ENCODE assay signal across 17 cellular contexts in the genomic region with DNA sequence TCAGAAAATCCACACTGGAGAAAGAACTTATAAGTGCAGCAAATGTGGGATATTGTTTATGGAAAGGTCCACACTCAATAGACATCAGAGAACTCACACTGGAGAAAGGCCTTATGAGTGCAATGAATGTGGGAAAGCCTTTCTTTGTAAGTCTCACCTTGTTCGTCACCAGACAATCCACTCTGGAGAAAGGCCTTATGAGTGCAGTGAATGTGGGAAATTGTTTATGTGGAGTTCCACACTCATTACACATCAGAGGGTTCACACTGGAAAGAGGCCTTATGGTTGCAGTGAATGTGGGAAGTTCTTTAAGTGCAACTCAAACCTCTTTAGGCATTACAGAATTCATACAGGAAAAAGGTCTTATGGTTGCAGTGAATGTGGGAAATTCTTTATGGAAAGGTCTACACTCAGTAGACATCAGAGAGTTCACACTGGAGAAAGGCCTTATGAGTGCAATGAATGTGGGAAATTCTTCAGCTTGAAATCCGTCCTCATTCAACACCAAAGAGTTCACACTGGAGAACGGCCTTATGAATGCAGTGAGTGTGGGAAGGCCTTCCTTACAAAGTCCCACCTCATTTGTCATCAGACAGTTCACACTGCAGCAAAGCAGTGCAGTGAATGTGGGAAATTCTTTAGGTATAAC. TPM values are rescaled to one million over a fixed set of nuclear protein-coding genes. Genes with fewer than 3 reads are reported as not detected.
DNase-seq lines count a peak whose midpoint lies in the region; ATAC-seq, FAIRE-seq and TF ChIP-seq lines count a peak whose summit lies in the region.
"Had no signal": no experiment of that assay in that cellular context is flagged by ENCODE, and none has a peak within 500 bp of the region (broad histone marks: within the 10 kb centered on the region; RNA-seq: fewer than 3 reads in every experiment).

No MANE protein-coding gene starts in this region.

- no peaks in the 10 kb centered on the region for H3K9me2 ChIP-seq in OCI-LY7 (ENCODE audit: insufficient read depth, low read length)

- FAIRE-seq in GM12891 (lab: Jason Lieb, UNC) = peak; percentile 67
- FAIRE-seq in K562 (lab: Jason Lieb, UNC) = no peak
- FAIRE-seq: D721Med had no signal

- TSS peak; percentile 55 for BruUV-seq in OCI-LY7 (replicated peaks; lab: Mats Ljungman, UMichigan)
- no TSS peak for BruUV-seq in K562 (replicated peaks; lab: Mats Ljungman, UMichigan)

- peaks cover 49% of the 10 kb centered on the region for H3K36me3 ChIP-seq in OCI-LY7 (ENCODE audit: insufficient read depth, low read length)
- no peaks in the 10 kb centered on the region for H3K36me3 ChIP-seq in K562 (ENCODE audit: control insufficient read depth, insufficient read depth, low read length)
- H3K36me3 ChIP-seq in subcutaneous abdominal adipose tissue (ENCODE audit: control insufficient read depth in 5 of 5, insufficient read depth in 5 of 5, low read length in 5 of 5) = peaks cover 16 to 45% (median 33%) of the 10 kb centered on the region in 5 donors

- H3K79me2 ChIP-seq in OCI-LY7 (ENCODE audit: insufficient read depth, low read depth, low read length) (no peaks in the 10 kb centered on the region), K562 (ENCODE audit: control insufficient read depth, insufficient read depth, low read length) (no peaks in the 10 kb centered on the region)

- in situ Hi-C loops in K562 (cut with MboI) = no loop called here

- TF ChIP-seq RAD21 in K562 (CRISPR knock-in tag; conservative IDR thresholded peaks at IDR 0.05 in 1 of 2, IDR thresholded peaks at IDR 0.05 in 1 of 2) = no peak

- DNase-seq in GM12891 (ENCODE audit: insufficient read length, low spot score) (no peak), OCI-LY7 (ENCODE audit: low spot score) (no peak), K562 (ENCODE audit: extremely low read depth in 1 of 4, low spot score in 3 of 4) (no peak), NCI-H748 (lab: John Stamatoyannopoulos, UW; ENCODE audit: unreplicated experiment) (no peak), DMS 273 treated with DMSO at 0.1 percent for 48 hours (lab: John Stamatoyannopoulos, UW) (no peak)
- DNase-seq: Caco-2; CD4-positive, alpha-beta T cell; DMS153; DMS79; GDM1; HFFc6 had no signal

- TF ChIP-seq CTCF in OCI-LY7 (conservative IDR thresholded peaks at IDR 0.05; ENCODE audit: low read length) (no peak), K562 (IDR thresholded peaks at IDR 0.05 in 2 of 3, conservative IDR thresholded peaks at IDR 0.05 in 1 of 3; ENCODE audit: insufficient read depth in 2 of 3, low read depth in 1 of 3, low read length in 3 of 3) (no peak)

- TF ChIP-seq POLR2A in GM12891 (IDR thresholded peaks at IDR 0.05; ENCODE audit: low read depth, low read length) = no peak
- no peak for TF ChIP-seq POLR2A in K562 (conservative IDR thresholded peaks at IDR 0.05)

- H3K9me1 ChIP-seq in K562 (ENCODE audit: control insufficient read depth, insufficient read depth, low read length) = no peaks in the 10 kb centered on the region

- H4K20me1 ChIP-seq in OCI-LY7 (ENCODE audit: insufficient read depth, low read length) (no peaks in the 10 kb centered on the region), K562 (replicated peaks; ENCODE audit: control insufficient read depth, insufficient read depth, low read length) (no peaks in the 10 kb centered on the region)

- 5% methylated on average over 3 of the region's 3 CpGs for WGBS in K562 (ENCODE audit: insufficient coverage, low coverage, missing lambda C conversion rate)

- H3K27me3 ChIP-seq in K562 (ENCODE audit: control insufficient read depth in 2 of 2, insufficient read depth in 2 of 2, low read length in 2 of 2) (no peaks in the 10 kb centered on the region), subcutaneous abdominal adipose tissue (ENCODE audit: control insufficient read depth in 5 of 5, insufficient read depth in 4 of 5, low read length in 5 of 5) (peaks cover 0 to 7% (median 0%) of the 10 kb centered on the region in 5 donors)

- H3K9ac ChIP-seq in K562 (ENCODE audit: insufficient read depth in 1 of 2, low read depth in 2 of 2, low read length in 2 of 2) (no peak overlapping the region), subcutaneous abdominal adipose tissue (ENCODE audit: low read length in 5 of 5) (peak overlapping the region in 1 of 5 donors; percentile 75)
- H3K9ac ChIP-seq: KMS-11 had no signal

- CTCF ChIA-PET in OCI-LY7 (lab: Charles Lee; ENCODE audit: unreplicated experiment) = no interaction called here
- CTCF ChIA-PET in K562 (lab: Yijun Ruan, JAX; ENCODE audit: low intra/inter-chr PET ratio) = no interaction called here

- ATAC-seq in K562 (no peak), HG03378 (IDR thresholded peaks at IDR 0.05; ENCODE audit: unreplicated experiment) (no peak)

- intact Hi-C loops in OCI-LY7 (cut with micrococcal nuclease; ENCODE audit: unreplicated experiment) (no loop called here), K562 (cut with micrococcal nuclease) (no loop called here)

- H3K9me3 ChIP-seq in OCI-LY7 (ENCODE audit: low read length) (peaks cover 26% of the 10 kb centered on the region), K562 (replicated peaks; ENCODE audit: control insufficient read depth, insufficient read depth, low read depth, low read length) (peaks cover 2% of the 10 kb centered on the region; the same call in 1 of the 2 replicates), subcutaneous abdominal adipose tissue (ENCODE audit: control insufficient read depth in 5 of 5, low read length in 5 of 5) (peaks cover 18 to 42% (median 32%) of the 10 kb centered on the region in 5 donors)

- H3K4me1 ChIP-seq in OCI-LY7 (ENCODE audit: insufficient read depth, low read length, poor library complexity, severe bottlenecking) (no peaks in the 10 kb centered on the region), K562 (replicated peaks in 1 of 2; ENCODE audit: control insufficient read depth in 2 of 2, insufficient read depth in 2 of 2, low read length in 2 of 2) (no peaks in the 10 kb centered on the region), subcutaneous abdominal adipose tissue (ENCODE audit: control insufficient read depth in 5 of 5, insufficient read depth in 5 of 5, low read length in 5 of 5) (peaks cover 0 to 9% (median 0%) of the 10 kb centered on the region in 5 donors)
- H3K4me1 ChIP-seq: Caco-2, HAP-1 had no signal

- no peak overlapping the region for H2AFZ ChIP-seq in OCI-LY7 (ENCODE audit: low read length)
- no peak overlapping the region for H2AFZ ChIP-seq in K562 (ENCODE audit: low read depth, low read length)

- H3K4me2 ChIP-seq in OCI-LY7 (ENCODE audit: low read length) (no peak overlapping the region), K562 (ENCODE audit: insufficient read depth, low read length) (no peak overlapping the region)
- H3K4me2 ChIP-seq: KMS-11 had no signal

- POLR2A ChIA-PET in OCI-LY7 (lab: Charles Lee) (no interaction called here), K562 (lab: Yijun Ruan, JAX) (no interaction called here)

- TF ChIP-seq EP300 in K562 (IDR thresholded peaks at IDR 0.05; ENCODE audit: low read length) = no peak

- H3K4me3 ChIP-seq in OCI-LY7 (ENCODE audit: low read depth, low read length, poor library complexity, severe bottlenecking) = no peak overlapping the region
- H3K4me3 ChIP-seq in K562 = no peak overlapping the region
- peak overlapping the region; percentile 2 to 43 (median 6) for H3K4me3 ChIP-seq in subcutaneous abdominal adipose tissue (ENCODE audit: low read depth in 1 of 5, low read length in 5 of 5)
- H3K4me3 ChIP-seq: HAP-1 had no signal

- H3K27ac ChIP-seq in OCI-LY7 (ENCODE audit: low read depth, low read length, poor library complexity, severe bottlenecking) = no peak overlapping the region
- H3K27ac ChIP-seq in K562 (ENCODE audit: extremely low read depth, low read depth, low read length) = no peak overlapping the region
- no peak overlapping the region for H3K27ac ChIP-seq in subcutaneous abdominal adipose tissue (ENCODE audit: low read depth, low read length)
- H3K27ac ChIP-seq: C4-2B, KMS-11 had no signal

RNA-seq across cellular contexts. Expression of a gene that starts 12.0 kb away (rescaled TPM):
- polyA plus RNA-seq in GM12891 (2012; ENCODE audit: low read depth, missing spikeins) = 11.4 TPM
- total RNA-seq in OCI-LY7 (2014; rRNA removed; shearing (Covaris generic)) = 18.9 and 23.9 TPM in 2 replicates
- total RNA-seq in OCI-LY7 (2022) (41.8 and 42.4 TPM in 2 replicates), K562 (2014; rRNA removed) (4.0 and 5.0 TPM in 2 replicates), K562 (2014; rRNA removed; fragmentation: Illumina TruSeq; extraction: Trizol) (5.4 and 6.0 TPM in 2 replicates), K562 (2015; rRNA removed; fragmentation: Illumina TruSeq; extraction: Trizol) (4.6 and 5.8 TPM in 2 replicates), K562 (2021) (3.8 and 4.5 TPM in 2 replicates)
- 18.0 and 22.2 TPM in 2 replicates for total RNA-seq in K562 (2011; cell fraction: chromatin; rRNA removed; ENCODE audit: low replicate concordance)
- 12.4 and 12.5 TPM in 2 replicates for total RNA-seq in K562 (2011; cell fraction: nucleolus; rRNA removed)
- 15.3 and 21.1 TPM in 2 replicates for total RNA-seq in K562 (2011; cell fraction: nucleoplasm; rRNA removed)
- polyA plus RNA-seq in K562 (2011; rRNA removed) (6.2 and 8.7 TPM in 2 replicates), K562 (2014; fragmentation: Illumina TruSeq; extraction: Trizol) (3.0 and 3.6 TPM in 2 replicates), K562 (2014; fragmentation: Nextera tagmentation; extraction: Ambion mirVana) (1 to 10 TPM; 1.5 to 2.7 TPM), K562 (2014; rRNA removed) (3.2 and 5.0 TPM in 2 replicates)
- 5.3 TPM in 2 replicates for polyA plus RNA-seq in K562 (2011; cell fraction: cytosol; rRNA removed)
- polyA plus RNA-seq in K562 (2011; cell fraction: nucleus; rRNA removed) = 8.8 and 12.6 TPM in 2 replicates
- 3.4 and 5.0 TPM in 2 replicates for polyA plus RNA-seq in K562 (2012)
- polyA minus RNA-seq in K562 (2011; rRNA and poly(A)+ RNA removed) = 11.9 and 13.2 TPM in 2 replicates
- polyA minus RNA-seq in K562 (2011; cell fraction: cytosol; rRNA and poly(A)+ RNA removed) = 2.9 and 3.1 TPM in 2 replicates
- polyA minus RNA-seq in K562 (2011; cell fraction: nucleus; rRNA and poly(A)+ RNA removed) = 7.1 and 10.1 TPM in 2 replicates

RNA-seq across cellular contexts. Expression of a gene that starts 14.3 kb away (rescaled TPM):
- polyA plus RNA-seq in GM12891 (2012; ENCODE audit: low read depth, missing spikeins) = 16.3 TPM
- 12.7 and 19.3 TPM in 2 replicates for total RNA-seq in OCI-LY7 (2014; rRNA removed; shearing (Covaris generic))
- 8.7 and 9.8 TPM in 2 replicates for total RNA-seq in OCI-LY7 (2022)
- total RNA-seq in K562 (2011; cell fraction: chromatin; rRNA removed; ENCODE audit: low replicate concordance) = 2.1 and 3.5 TPM in 2 replicates
- total RNA-seq in K562 (2011; cell fraction: nucleolus; rRNA removed) = 2.2 and 3.6 TPM in 2 replicates
- 2.6 and 3.2 TPM in 2 replicates for total RNA-seq in K562 (2011; cell fraction: nucleoplasm; rRNA removed)
- total RNA-seq in K562 (2014; rRNA removed) = 2.8 and 3.4 TPM in 2 replicates
- total RNA-seq in K562 (2014; rRNA removed; fragmentation: Illumina TruSeq; extraction: Trizol) = 4.4 and 5.4 TPM in 2 replicates
- 3.3 and 3.5 TPM in 2 replicates for total RNA-seq in K562 (2015; rRNA removed; fragmentation: Illumina TruSeq; extraction: Trizol)
- 1.8 and 2.2 TPM in 2 replicates for total RNA-seq in K562 (2021)
- 7.0 and 10.5 TPM in 2 replicates for polyA plus RNA-seq in K562 (2011; rRNA removed)
- polyA plus RNA-seq in K562 (2011; cell fraction: cytosol; rRNA removed) = 8.3 and 8.7 TPM in 2 replicates
- 1.9 and 2.6 TPM in 2 replicates for polyA plus RNA-seq in K562 (2011; cell fraction: nucleus; rRNA removed)
- 4.1 and 6.2 TPM in 2 replicates for polyA plus RNA-seq in K562 (2012)
- polyA plus RNA-seq in K562 (2014; fragmentation: Illumina TruSeq; extraction: Trizol) = 5.0 and 5.2 TPM in 2 replicates
- 10 to 100 TPM; 13.1 to 20.4 TPM for polyA plus RNA-seq in K562 (2014; fragmentation: Nextera tagmentation; extraction: Ambion mirVana)
- 4.0 and 4.6 TPM in 2 replicates for polyA plus RNA-seq in K562 (2014; rRNA removed)
- 1.9 and 2.7 TPM in 2 replicates for polyA minus RNA-seq in K562 (2011; rRNA and poly(A)+ RNA removed)
- 3.1 TPM in 1 of 2 replicates, not detected in the other for polyA minus RNA-seq in K562 (2011; cell fraction: cytosol; rRNA and poly(A)+ RNA removed)
- polyA minus RNA-seq in K562 (2011; cell fraction: nucleus; rRNA and poly(A)+ RNA removed) = 0.94 and 1.3 TPM in 2 replicates

RNA-seq across cellular contexts. Expression of a gene that starts 14.3 kb away (rescaled TPM):
- 0.95 TPM for polyA plus RNA-seq in GM12891 (2012; ENCODE audit: low read depth, missing spikeins)
- 2.8 and 3.9 TPM in 2 replicates for total RNA-seq in OCI-LY7 (2014; rRNA removed; shearing (Covaris generic))
- total RNA-seq in OCI-LY7 (2022) (4.5 and 4.8 TPM in 2 replicates), K562 (2014; rRNA removed) (0.09 and 0.41 TPM in 2 replicates), K562 (2014; rRNA removed; fragmentation: Illumina TruSeq; extraction: Trizol) (0.35 and 0.51 TPM in 2 replicates), K562 (2015; rRNA removed; fragmentation: Illumina TruSeq; extraction: Trizol) (0.30 and 0.40 TPM in 2 replicates), K562 (2021) (0.16 and 0.51 TPM in 2 replicates)
- total RNA-seq in K562 (2011; cell fraction: chromatin; rRNA removed; ENCODE audit: low replicate concordance) = 2.5 and 4.6 TPM in 2 replicates
- total RNA-seq in K562 (2011; cell fraction: nucleolus; rRNA removed) = 1.0 and 2.0 TPM in 2 replicates
- total RNA-seq in K562 (2011; cell fraction: nucleoplasm; rRNA removed) = 2.0 and 2.1 TPM in 2 replicates
- polyA plus RNA-seq in K562 (2011; rRNA removed) (0.96 and 1.0 TPM in 2 replicates), K562 (2014; fragmentation: Illumina TruSeq; extraction: Trizol) (0.19 and 0.37 TPM in 2 replicates), K562 (2014; fragmentation: Nextera tagmentation; extraction: Ambion mirVana) (under 1 TPM; 0.27 to 0.30 TPM), K562 (2014; rRNA removed) (0.03 and 0.07 TPM in 2 replicates)
- polyA plus RNA-seq in K562 (2011; cell fraction: cytosol; rRNA removed) = 0.24 and 0.31 TPM in 2 replicates
- 0.84 and 1.00 TPM in 2 replicates for polyA plus RNA-seq in K562 (2011; cell fraction: nucleus; rRNA removed)
- polyA plus RNA-seq in K562 (2012) = 0.33 and 0.36 TPM in 2 replicates
- polyA minus RNA-seq in K562 (2011; rRNA and poly(A)+ RNA removed) = 0.81 and 1.1 TPM in 2 replicates
- not detected in 2 replicates for polyA minus RNA-seq in K562 (2011; cell fraction: cytosol; rRNA and poly(A)+ RNA removed)
- 0.81 and 2.3 TPM in 2 replicates for polyA minus RNA-seq in K562 (2011; cell fraction: nucleus; rRNA and poly(A)+ RNA removed)

RNA-seq across cellular contexts. Expression of a gene that starts 26.6 kb away (rescaled TPM):
- 4.6 TPM for polyA plus RNA-seq in GM12891 (2012; ENCODE audit: low read depth, missing spikeins)
- total RNA-seq in OCI-LY7 (2014; rRNA removed; shearing (Covaris generic)) = 5.0 and 6.8 TPM in 2 replicates
- 5.8 and 6.8 TPM in 2 replicates for total RNA-seq in OCI-LY7 (2022)
- total RNA-seq in K562 (2011; cell fraction: chromatin; rRNA removed; ENCODE audit: low replicate concordance) = 9.8 and 12.0 TPM in 2 replicates
- 7.0 and 8.8 TPM in 2 replicates for total RNA-seq in K562 (2011; cell fraction: nucleolus; rRNA removed)
- 7.7 and 8.0 TPM in 2 replicates for total RNA-seq in K562 (2011; cell fraction: nucleoplasm; rRNA removed)
- 2.3 and 3.6 TPM in 2 replicates for total RNA-seq in K562 (2014; rRNA removed)
- total RNA-seq in K562 (2014; rRNA removed; fragmentation: Illumina TruSeq; extraction: Trizol) = 4.5 and 5.2 TPM in 2 replicates
- 3.6 and 4.2 TPM in 2 replicates for total RNA-seq in K562 (2015; rRNA removed; fragmentation: Illumina TruSeq; extraction: Trizol)
- 3.6 and 4.2 TPM in 2 replicates for total RNA-seq in K562 (2021)
- polyA plus RNA-seq in K562 (2011; rRNA removed) = 4.3 and 5.5 TPM in 2 replicates
- 2.3 and 3.4 TPM in 2 replicates for polyA plus RNA-seq in K562 (2011; cell fraction: cytosol; rRNA removed)
- 5.8 and 7.7 TPM in 2 replicates for polyA plus RNA-seq in K562 (2011; cell fraction: nucleus; rRNA removed)
- polyA plus RNA-seq in K562 (2012) = 3.2 and 3.4 TPM in 2 replicates
- polyA plus RNA-seq in K562 (2014; fragmentation: Illumina TruSeq; extraction: Trizol) = 3.3 and 3.4 TPM in 2 replicates
- 1 to 10 TPM in 1 of 2 experiments, under 1 TPM in 1; 0.82 to 1.0 TPM for polyA plus RNA-seq in K562 (2014; fragmentation: Nextera tagmentation; extraction: Ambion mirVana)
- polyA plus RNA-seq in K562 (2014; rRNA removed) = 2.0 and 2.1 TPM in 2 replicates
- 9.9 and 11.2 TPM in 2 replicates for polyA minus RNA-seq in K562 (2011; rRNA and poly(A)+ RNA removed)
- 4.1 and 4.5 TPM in 2 replicates for polyA minus RNA-seq in K562 (2011; cell fraction: cytosol; rRNA and poly(A)+ RNA removed)
- 3.1 and 5.0 TPM in 2 replicates for polyA minus RNA-seq in K562 (2011; cell fraction: nucleus; rRNA and poly(A)+ RNA removed)

RNA-seq across cellular contexts. Expression of a gene that starts 33.3 kb away (rescaled TPM):
- 2.7 TPM for polyA plus RNA-seq in GM12891 (2012; ENCODE audit: low read depth, missing spikeins)
- total RNA-seq in OCI-LY7 (2014; rRNA removed; shearing (Covaris generic)) = 18.9 and 31.4 TPM in 2 replicates
- total RNA-seq in OCI-LY7 (2022) (14.9 and 15.9 TPM in 2 replicates), K562 (2014; rRNA removed) (7.7 and 8.0 TPM in 2 replicates), K562 (2014; rRNA removed; fragmentation: Illumina TruSeq; extraction: Trizol) (8.6 and 8.9 TPM in 2 replicates), K562 (2015; rRNA removed; fragmentation: Illumina TruSeq; extraction: Trizol) (6.5 and 6.9 TPM in 2 replicates), K562 (2021) (8.3 and 8.6 TPM in 2 replicates)
- total RNA-seq in K562 (2011; cell fraction: chromatin; rRNA removed; ENCODE audit: low replicate concordance) = 28.0 and 43.1 TPM in 2 replicates
- 27.4 and 42.0 TPM in 2 replicates for total RNA-seq in K562 (2011; cell fraction: nucleolus; rRNA removed)
- total RNA-seq in K562 (2011; cell fraction: nucleoplasm; rRNA removed) = 33.1 and 35.2 TPM in 2 replicates
- polyA plus RNA-seq in K562 (2011; rRNA removed) (6.9 and 7.3 TPM in 2 replicates), K562 (2014; fragmentation: Illumina TruSeq; extraction: Trizol) (5.8 and 6.0 TPM in 2 replicates), K562 (2014; fragmentation: Nextera tagmentation; extraction: Ambion mirVana) (1 to 10 TPM; 5.3 to 6.1 TPM), K562 (2014; rRNA removed) (3.1 and 5.8 TPM in 2 replicates)
- polyA plus RNA-seq in K562 (2011; cell fraction: cytosol; rRNA removed) = 1.8 and 3.0 TPM in 2 replicates
- 10.3 and 14.2 TPM in 2 replicates for polyA plus RNA-seq in K562 (2011; cell fraction: nucleus; rRNA removed)
- polyA plus RNA-seq in K562 (2012) = 3.0 and 3.4 TPM in 2 replicates
- polyA minus RNA-seq in K562 (2011; rRNA and poly(A)+ RNA removed) = 16.8 and 21.7 TPM in 2 replicates
- 4.3 and 6.3 TPM in 2 replicates for polyA minus RNA-seq in K562 (2011; cell fraction: cytosol; rRNA and poly(A)+ RNA removed)
- 22.3 and 38.7 TPM in 2 replicates for polyA minus RNA-seq in K562 (2011; cell fraction: nucleus; rRNA and poly(A)+ RNA removed)

Comparison
In these comparisons a context has a peak if more than half of its experiments do, and no peak if none do; other contexts are left out.
1. H3K4me3 ChIP-seq: peak in subcutaneous abdominal adipose tissue (5 of 5); none in OCI-LY7 (single experiment) and K562 (single experiment).